ENCODE assay signal across 9 cellular contexts in the genomic region with DNA sequence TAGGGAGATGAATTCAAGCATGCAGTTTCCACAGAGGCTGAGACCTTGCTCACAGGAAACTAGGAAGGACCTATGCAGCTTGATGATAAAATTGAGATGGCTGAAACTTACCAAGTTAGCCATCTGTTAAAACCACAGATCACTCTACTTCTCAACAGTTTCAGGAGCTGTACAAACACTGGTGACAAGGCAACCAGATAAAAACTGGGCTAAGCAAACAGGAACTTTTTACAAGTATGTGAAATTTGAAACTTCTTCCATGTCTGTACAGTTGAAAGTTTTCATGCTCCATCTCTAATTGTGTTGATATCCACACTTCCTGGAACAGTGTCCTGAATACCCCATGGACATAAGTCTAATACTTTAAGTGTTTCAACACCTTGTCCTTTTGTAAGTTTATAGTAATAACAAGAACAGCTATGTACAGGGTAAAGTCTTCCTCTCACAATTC.
DNase-seq lines count a peak whose midpoint lies in the region; ATAC-seq and TF ChIP-seq lines count a peak whose summit lies in the region.
"Had no signal": no experiment of that assay in that cellular context is flagged by ENCODE, and none has a peak within 500 bp of the region (broad histone marks: within the 10 kb centered on the region; RNA-seq: fewer than 3 reads in every experiment).

No MANE protein-coding gene starts in this region.

- TF ChIP-seq CTCF in KMS-11 (conservative IDR thresholded peaks at IDR 0.05; ENCODE audit: low read depth, low read length) (no peak), upper lobe of right lung (IDR thresholded peaks at IDR 0.05) (no peak)

- H3K9me3 ChIP-seq in upper lobe of right lung, result no peaks in the 10 kb centered on the region

- H3K4me3 Mint-ChIP-seq in effector memory CD8-positive, alpha-beta T cell, result no peak overlapping the region
- H3K4me3 Mint-ChIP-seq: dendritic cell treated with granulocyte-macrophage colony-stimulating factor and Interleukin-4, amounts not matched to agents 40 ng/mL and 50 ng/mL, for 4 days had no signal

- no peaks in the 10 kb centered on the region for H3K27me3 Mint-ChIP-seq in effector memory CD8-positive, alpha-beta T cell
- H3K27me3 Mint-ChIP-seq: dendritic cell treated with granulocyte-macrophage colony-stimulating factor and Interleukin-4, amounts not matched to agents 40 ng/mL and 50 ng/mL, for 4 days had no signal

- H3K27ac ChIP-seq in KMS-11, result peak overlapping the region; percentile 88
- H3K27ac ChIP-seq in upper lobe of right lung, result no peak overlapping the region

- H3K4me3 ChIP-seq in KMS-11 (IDR thresholded peaks at IDR 0.05; ENCODE audit: insufficient read depth, low read depth, low read length), result peak overlapping the region; percentile 77
- no peak overlapping the region for H3K4me3 ChIP-seq in upper lobe of right lung

- H3K4me1 ChIP-seq in KMS-11 (ENCODE audit: low read depth, poor library complexity, severe bottlenecking) (peaks cover 75% of the 10 kb centered on the region), upper lobe of right lung (no peaks in the 10 kb centered on the region)

- H4K20me1 ChIP-seq in KMS-11 (ENCODE audit: insufficient read depth), result no peaks in the 10 kb centered on the region

- H3K4me1 Mint-ChIP-seq in effector memory CD8-positive, alpha-beta T cell (ENCODE audit: low read depth in 2 of 2), result peaks cover 0 to 16% of the 10 kb centered on the region in 2 donors

- H3K27me3 ChIP-seq in KMS-11 (ENCODE audit: insufficient read depth, low read depth) (no peaks in the 10 kb centered on the region), upper lobe of right lung (no peaks in the 10 kb centered on the region)

- ATAC-seq in activated CD4-positive, CD25-positive, alpha-beta regulatory T cell treated with anti-CD3 and anti-CD28 coated beads, Interleukin-2, amount 50 U/mL, for 24 hours, result peak; percentile 53 to 56
- peak; percentile 99 for ATAC-seq in GM21825 (IDR thresholded peaks at IDR 0.05; ENCODE audit: unreplicated experiment)
- peak; percentile 71 for ATAC-seq in effector memory CD8-positive, alpha-beta T cell (replicated peaks)
- peak; percentile 79 for ATAC-seq in upper lobe of right lung

- H3K9ac ChIP-seq in KMS-11, result peak overlapping the region; percentile 39

- H3K36me3 ChIP-seq in KMS-11 (ENCODE audit: insufficient read depth), result no peaks in the 10 kb centered on the region
- peaks cover 30% of the 10 kb centered on the region for H3K36me3 ChIP-seq in upper lobe of right lung

- peaks cover 14% of the 10 kb centered on the region for H3K36me3 Mint-ChIP-seq in effector memory CD8-positive, alpha-beta T cell (ENCODE audit: insufficient read depth)

- no peaks in the 10 kb centered on the region for H3K79me2 ChIP-seq in KMS-11 (ENCODE audit: insufficient read depth, low read depth)

- peak overlapping the region; percentile 49 to 85 for H3K27ac Mint-ChIP-seq in effector memory CD8-positive, alpha-beta T cell
- H3K27ac Mint-ChIP-seq: dendritic cell treated with granulocyte-macrophage colony-stimulating factor and Interleukin-4, amounts not matched to agents 40 ng/mL and 50 ng/mL, for 4 days had no signal

- intact Hi-C loops in upper lobe of right lung (cut with DNase I), result no loop called here

- DNase-seq in activated CD4-positive, CD25-positive, alpha-beta regulatory T cell treated with anti-CD3 and anti-CD28 coated beads, Interleukin-2, amount 50 U/mL, for 72 hours, result no peak
- DNase-seq in effector memory CD8-positive, alpha-beta T cell, result no peak
- no peak for DNase-seq in upper lobe of right lung
- DNase-seq in stimulated activated CD4-positive, alpha-beta T cell treated with anti-CD3 and anti-CD28 coated beads, Interleukin-4, amount 100 ng/mL, for 24 hours, result no peak
- DNase-seq in T-helper 9 cell, result no peak

- H3K9me3 Mint-ChIP-seq in effector memory CD8-positive, alpha-beta T cell, result no peaks in the 10 kb centered on the region
- H3K9me3 Mint-ChIP-seq: dendritic cell treated with granulocyte-macrophage colony-stimulating factor and Interleukin-4, amounts not matched to agents 40 ng/mL and 50 ng/mL, for 4 days had no signal

- peak overlapping the region; percentile 71 for H3K4me2 ChIP-seq in KMS-11

- no peak overlapping the region for H2AFZ ChIP-seq in KMS-11 (ENCODE audit: low read depth)
